In the genomic region with DNA sequence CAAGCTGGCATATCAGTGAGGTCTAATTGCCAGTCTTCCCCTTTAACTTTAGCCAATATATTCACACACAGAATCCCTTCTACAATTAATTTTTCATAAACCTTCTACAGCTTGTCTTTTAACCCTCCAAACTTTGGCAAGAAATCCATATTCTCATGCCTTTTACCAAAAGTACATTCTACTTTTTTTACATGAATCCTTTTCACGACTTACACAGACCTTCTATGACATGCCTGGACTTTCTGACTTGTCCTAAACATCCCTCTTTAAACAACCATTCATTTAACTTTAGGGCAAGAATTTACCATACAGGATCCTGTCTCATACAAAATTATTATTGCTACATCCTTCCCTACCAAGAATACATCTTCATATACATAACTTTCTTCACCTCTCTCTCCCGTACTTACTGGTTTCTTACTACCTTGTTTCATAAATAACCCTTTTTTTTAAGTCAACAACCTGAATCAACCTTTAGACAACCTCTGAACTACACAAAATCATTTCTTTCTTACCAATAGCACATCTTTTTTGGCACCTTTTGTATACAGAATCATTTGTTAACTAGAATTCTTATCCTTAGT, we compare ENCODE assay signal across 1 cellular context.
TF ChIP-seq lines count a peak whose summit lies in the region.

No MANE protein-coding gene starts in this region.

TF ChIP-seq in GM23338, 12 proteins besides CTCF, POLR2A, EP300 and RAD21 (continued from another document):
- TF ChIP-seq, protein P1, sequence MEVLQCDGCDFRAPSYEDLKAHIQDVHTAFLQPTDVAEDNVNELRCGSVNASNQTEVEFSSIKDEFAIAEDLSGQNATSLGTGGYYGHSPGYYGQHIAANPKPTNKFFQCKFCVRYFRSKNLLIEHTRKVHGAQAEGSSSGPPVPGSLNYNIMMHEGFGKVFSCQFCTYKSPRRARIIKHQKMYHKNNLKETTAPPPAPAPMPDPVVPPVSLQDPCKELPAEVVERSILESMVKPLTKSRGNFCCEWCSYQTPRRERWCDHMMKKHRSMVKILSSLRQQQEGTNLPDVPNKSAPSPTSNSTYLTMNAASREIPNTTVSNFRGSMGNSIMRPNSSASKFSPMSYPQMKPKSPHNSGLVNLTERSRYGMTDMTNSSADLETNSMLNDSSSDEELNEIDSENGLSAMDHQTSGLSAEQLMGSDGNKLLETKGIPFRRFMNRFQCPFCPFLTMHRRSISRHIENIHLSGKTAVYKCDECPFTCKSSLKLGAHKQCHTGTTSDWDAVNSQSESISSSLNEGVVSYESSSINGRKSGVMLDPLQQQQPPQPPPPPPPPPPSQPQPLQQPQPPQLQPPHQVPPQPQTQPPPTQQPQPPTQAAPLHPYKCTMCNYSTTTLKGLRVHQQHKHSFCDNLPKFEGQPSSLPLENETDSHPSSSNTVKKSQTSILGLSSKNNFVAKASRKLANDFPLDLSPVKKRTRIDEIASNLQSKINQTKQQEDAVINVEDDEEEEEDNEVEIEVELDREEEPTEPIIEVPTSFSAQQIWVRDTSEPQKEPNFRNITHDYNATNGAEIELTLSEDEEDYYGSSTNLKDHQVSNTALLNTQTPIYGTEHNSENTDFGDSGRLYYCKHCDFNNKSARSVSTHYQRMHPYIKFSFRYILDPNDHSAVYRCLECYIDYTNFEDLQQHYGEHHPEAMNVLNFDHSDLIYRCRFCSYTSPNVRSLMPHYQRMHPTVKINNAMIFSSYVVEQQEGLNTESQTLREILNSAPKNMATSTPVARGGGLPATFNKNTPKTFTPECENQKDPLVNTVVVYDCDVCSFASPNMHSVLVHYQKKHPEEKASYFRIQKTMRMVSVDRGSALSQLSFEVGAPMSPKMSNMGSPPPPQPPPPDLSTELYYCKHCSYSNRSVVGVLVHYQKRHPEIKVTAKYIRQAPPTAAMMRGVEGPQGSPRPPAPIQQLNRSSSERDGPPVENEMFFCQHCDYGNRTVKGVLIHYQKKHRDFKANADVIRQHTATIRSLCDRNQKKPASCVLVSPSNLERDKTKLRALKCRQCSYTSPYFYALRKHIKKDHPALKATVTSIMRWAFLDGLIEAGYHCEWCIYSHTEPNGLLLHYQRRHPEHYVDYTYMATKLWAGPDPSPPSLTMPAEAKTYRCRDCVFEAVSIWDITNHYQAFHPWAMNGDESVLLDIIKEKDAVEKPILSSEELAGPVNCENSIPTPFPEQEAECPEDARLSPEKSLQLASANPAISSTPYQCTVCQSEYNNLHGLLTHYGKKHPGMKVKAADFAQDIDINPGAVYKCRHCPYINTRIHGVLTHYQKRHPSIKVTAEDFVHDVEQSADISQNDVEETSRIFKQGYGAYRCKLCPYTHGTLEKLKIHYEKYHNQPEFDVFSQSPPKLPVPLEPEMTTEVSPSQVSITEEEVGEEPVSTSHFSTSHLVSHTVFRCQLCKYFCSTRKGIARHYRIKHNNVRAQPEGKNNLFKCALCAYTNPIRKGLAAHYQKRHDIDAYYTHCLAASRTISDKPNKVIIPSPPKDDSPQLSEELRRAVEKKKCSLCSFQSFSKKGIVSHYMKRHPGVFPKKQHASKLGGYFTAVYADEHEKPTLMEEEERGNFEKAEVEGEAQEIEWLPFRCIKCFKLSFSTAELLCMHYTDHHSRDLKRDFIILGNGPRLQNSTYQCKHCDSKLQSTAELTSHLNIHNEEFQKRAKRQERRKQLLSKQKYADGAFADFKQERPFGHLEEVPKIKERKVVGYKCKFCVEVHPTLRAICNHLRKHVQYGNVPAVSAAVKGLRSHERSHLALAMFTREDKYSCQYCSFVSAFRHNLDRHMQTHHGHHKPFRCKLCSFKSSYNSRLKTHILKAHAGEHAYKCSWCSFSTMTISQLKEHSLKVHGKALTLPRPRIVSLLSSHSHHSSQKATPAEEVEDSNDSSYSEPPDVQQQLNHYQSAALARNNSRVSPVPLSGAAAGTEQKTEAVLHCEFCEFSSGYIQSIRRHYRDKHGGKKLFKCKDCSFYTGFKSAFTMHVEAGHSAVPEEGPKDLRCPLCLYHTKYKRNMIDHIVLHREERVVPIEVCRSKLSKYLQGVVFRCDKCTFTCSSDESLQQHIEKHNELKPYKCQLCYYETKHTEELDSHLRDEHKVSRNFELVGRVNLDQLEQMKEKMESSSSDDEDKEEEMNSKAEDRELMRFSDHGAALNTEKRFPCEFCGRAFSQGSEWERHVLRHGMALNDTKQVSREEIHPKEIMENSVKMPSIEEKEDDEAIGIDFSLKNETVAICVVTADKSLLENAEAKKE (CRISPR knock-in tag; IDR thresholded peaks at IDR 0.05): no peak
- TF ChIP-seq, protein P2, sequence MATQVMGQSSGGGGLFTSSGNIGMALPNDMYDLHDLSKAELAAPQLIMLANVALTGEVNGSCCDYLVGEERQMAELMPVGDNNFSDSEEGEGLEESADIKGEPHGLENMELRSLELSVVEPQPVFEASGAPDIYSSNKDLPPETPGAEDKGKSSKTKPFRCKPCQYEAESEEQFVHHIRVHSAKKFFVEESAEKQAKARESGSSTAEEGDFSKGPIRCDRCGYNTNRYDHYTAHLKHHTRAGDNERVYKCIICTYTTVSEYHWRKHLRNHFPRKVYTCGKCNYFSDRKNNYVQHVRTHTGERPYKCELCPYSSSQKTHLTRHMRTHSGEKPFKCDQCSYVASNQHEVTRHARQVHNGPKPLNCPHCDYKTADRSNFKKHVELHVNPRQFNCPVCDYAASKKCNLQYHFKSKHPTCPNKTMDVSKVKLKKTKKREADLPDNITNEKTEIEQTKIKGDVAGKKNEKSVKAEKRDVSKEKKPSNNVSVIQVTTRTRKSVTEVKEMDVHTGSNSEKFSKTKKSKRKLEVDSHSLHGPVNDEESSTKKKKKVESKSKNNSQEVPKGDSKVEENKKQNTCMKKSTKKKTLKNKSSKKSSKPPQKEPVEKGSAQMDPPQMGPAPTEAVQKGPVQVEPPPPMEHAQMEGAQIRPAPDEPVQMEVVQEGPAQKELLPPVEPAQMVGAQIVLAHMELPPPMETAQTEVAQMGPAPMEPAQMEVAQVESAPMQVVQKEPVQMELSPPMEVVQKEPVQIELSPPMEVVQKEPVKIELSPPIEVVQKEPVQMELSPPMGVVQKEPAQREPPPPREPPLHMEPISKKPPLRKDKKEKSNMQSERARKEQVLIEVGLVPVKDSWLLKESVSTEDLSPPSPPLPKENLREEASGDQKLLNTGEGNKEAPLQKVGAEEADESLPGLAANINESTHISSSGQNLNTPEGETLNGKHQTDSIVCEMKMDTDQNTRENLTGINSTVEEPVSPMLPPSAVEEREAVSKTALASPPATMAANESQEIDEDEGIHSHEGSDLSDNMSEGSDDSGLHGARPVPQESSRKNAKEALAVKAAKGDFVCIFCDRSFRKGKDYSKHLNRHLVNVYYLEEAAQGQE (IDR thresholded peaks at IDR 0.05; ENCODE audit: unreplicated experiment): no peak
- TF ChIP-seq EZH2phosphoT487 (IDR thresholded peaks at IDR 0.05; ENCODE audit: unreplicated experiment) (no peak), JUNB (IDR thresholded peaks at IDR 0.05; ENCODE audit: unreplicated experiment) (no peak), STAT1 (IDR thresholded peaks at IDR 0.05; ENCODE audit: unreplicated experiment) (no peak), CREB1 (CRISPR knock-in tag; IDR thresholded peaks at IDR 0.05; ENCODE audit: low read depth) (no peak), ZNF114 (CRISPR knock-in tag; IDR thresholded peaks at IDR 0.05) (no peak)
